ENCODE assay signal across 12 cellular contexts in genomic region chr6:160036790-160037206, GRCh38.
DNase-seq lines count a peak whose midpoint lies in the region; ATAC-seq and TF ChIP-seq lines count a peak whose summit lies in the region.
"Had no signal": no experiment of that assay in that cellular context is flagged by ENCODE, and none has a peak within 500 bp of the region (broad histone marks: within the 10 kb centered on the region; RNA-seq: fewer than 3 reads in every experiment).

No MANE protein-coding gene starts in this region.

- peak overlapping the region; percentile 93 for H3K27ac ChIP-seq in RWPE2 (ENCODE audit: poor library complexity, severe bottlenecking)
- H3K27ac ChIP-seq in esophagus muscularis mucosa (replicated peaks in 1 of 4): peak overlapping the region; percentile 3 to 42 (median 19)
- H3K27ac ChIP-seq: C4-2B had no signal

- H3K4me3 ChIP-seq in RWPE2 (ENCODE audit: severe bottlenecking): no peak overlapping the region
- no peak overlapping the region for H3K4me3 ChIP-seq in esophagus muscularis mucosa

- TF ChIP-seq EP300 in esophagus muscularis mucosa (IDR thresholded peaks at IDR 0.05): no peak

- 68% methylated on average over 4 of the region's 4 CpGs for WGBS in esophagus muscularis mucosa

- TF ChIP-seq CTCF in AG09319 (IDR thresholded peaks at IDR 0.05; ENCODE audit: low read depth, low read length): no peak
- TF ChIP-seq CTCF in RWPE2 (IDR thresholded peaks at IDR 0.05; ENCODE audit: poor library complexity, severe bottlenecking): no peak
- no peak for TF ChIP-seq CTCF in esophagus muscularis mucosa (IDR thresholded peaks at IDR 0.05)
- TF ChIP-seq CTCF in omental fat pad (IDR thresholded peaks at IDR 0.05): no peak

- intact Hi-C loops in esophagus muscularis mucosa (cut with DNase I): loop anchor here (10.0 kb wide), 2 partner anchors 172 to 242 kb away; partner anchors contain the start of gene MRPL18

- H3K9me3 ChIP-seq in RWPE2 (ENCODE audit: severe bottlenecking) (no peaks in the 10 kb centered on the region), esophagus muscularis mucosa (no peaks in the 10 kb centered on the region)

- H3K36me3 ChIP-seq in RWPE2 (ENCODE audit: low read depth): peaks cover 51% of the 10 kb centered on the region
- peaks cover 34 to 74% (median 53%) of the 10 kb centered on the region in 4 donors for H3K36me3 ChIP-seq in esophagus muscularis mucosa

- peak; percentile 66 for DNase-seq in AG09319 (ENCODE audit: extremely low read depth, low read depth)
- DNase-seq in RWPE2 (ENCODE audit: low spot score): no peak
- peak; percentile 91 for DNase-seq in esophagus muscularis mucosa (ENCODE audit: extremely low spot score)
- DNase-seq in omental fat pad (ENCODE audit: low spot score): no peak
- DNase-seq in HUDEP-2 (lab: John Stamatoyannopoulos, UW; ENCODE audit: unreplicated experiment in 76 of 76): no peak
- DNase-seq in KG1 (lab: John Stamatoyannopoulos, UW): no peak
- DNase-seq in mucosa of gallbladder (ENCODE audit: low spot score): no peak
- DNase-seq: activated CD4-positive, CD25-positive, alpha-beta regulatory T cell; stimulated activated CD4-positive, alpha-beta T cell treated with anti-CD3 and anti-CD28 coated beads, Interleukin-2, amount 100 ng/mL, for 48 hours had no signal

- ATAC-seq in RWPE2 (ENCODE audit: low read depth) (peak; percentile 75), omental fat pad (ENCODE audit: low FRiP score) (peak; percentile 72), GM21619 (IDR thresholded peaks at IDR 0.05; ENCODE audit: unreplicated experiment) (no peak)
- ATAC-seq: activated naive CD4-positive, alpha-beta T cell treated with anti-CD3 and anti-CD28 coated beads, Interleukin-2, amount 50 U/mL, for 72 hours had no signal

- no peaks in the 10 kb centered on the region for H3K27me3 ChIP-seq in RWPE2 (ENCODE audit: insufficient read depth, poor library complexity, severe bottlenecking)
- H3K27me3 ChIP-seq in esophagus muscularis mucosa: no peaks in the 10 kb centered on the region

- no peak for TF ChIP-seq POLR2A in esophagus muscularis mucosa (IDR thresholded peaks at IDR 0.05; ENCODE audit: low read depth)

- peaks cover 30% of the 10 kb centered on the region for H3K4me1 ChIP-seq in RWPE2 (ENCODE audit: insufficient read depth, poor library complexity, severe bottlenecking)
- peaks cover 1 to 22% (median 15%) of the 10 kb centered on the region in 4 donors for H3K4me1 ChIP-seq in esophagus muscularis mucosa

Comparison
In these comparisons a context has a peak if more than half of its experiments do, and no peak if none do; other contexts are left out.
1. DNase-seq: peak in AG09319 (single experiment) and esophagus muscularis mucosa (single experiment); none in RWPE2 (single experiment), omental fat pad (single experiment), HUDEP-2 (0 of 76), KG1 (single experiment) and mucosa of gallbladder (single experiment).